1 cellular context compared by ENCODE assay signal in the genomic region with DNA sequence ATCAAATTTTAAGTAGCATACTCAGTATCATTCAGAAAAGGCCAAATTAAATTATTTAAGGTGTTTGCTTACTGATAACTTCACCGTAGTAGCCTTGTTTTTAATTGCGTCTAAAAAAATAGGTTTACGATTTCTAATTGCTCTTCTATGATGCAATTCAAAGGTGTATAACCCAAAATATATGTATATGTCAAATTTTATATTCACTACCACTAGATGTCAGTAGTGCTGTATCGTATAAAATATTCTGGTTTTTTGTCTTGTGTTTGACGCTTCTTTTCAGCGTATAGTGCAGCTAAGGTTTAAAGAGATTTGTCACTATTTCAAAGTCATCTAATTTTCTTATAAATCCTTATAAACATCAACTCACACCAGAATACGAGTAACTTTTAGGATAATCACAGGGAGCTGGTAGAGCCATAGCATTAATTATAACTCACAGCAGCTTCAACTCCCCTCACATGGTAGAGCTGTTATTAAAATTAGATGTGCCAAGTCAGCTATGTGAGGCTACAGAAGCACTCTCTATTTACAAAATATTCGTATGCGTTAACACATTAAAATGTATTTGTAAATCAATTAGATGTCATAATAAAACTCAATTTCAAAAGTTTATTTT.
TF ChIP-seq lines count a peak whose summit lies in the region.

No MANE protein-coding gene starts in this region.

TF ChIP-seq in WTC11, 78 proteins besides CTCF, POLR2A, EP300 and RAD21 (continued from another document):
- no peak for TF ChIP-seq ZBTB43 (CRISPR knock-in tag; IDR thresholded peaks at IDR 0.05)
